Comparison of ENCODE assay signal across 8 cellular contexts in genomic region chr15:90221251-90221900, GRCh38. TPM values are rescaled to one million over a fixed set of nuclear protein-coding genes. Genes with fewer than 3 reads are reported as not detected.
DNase-seq lines count a peak whose midpoint lies in the region; ATAC-seq and TF ChIP-seq lines count a peak whose summit lies in the region.

No MANE protein-coding gene starts in this region.

- H3K36me3 ChIP-seq in GM06990 (ENCODE audit: control insufficient read depth, insufficient read depth, low read length) (peaks cover 20% of the 10 kb centered on the region), gastroesophageal sphincter (peaks cover 0 to 74% of the 10 kb centered on the region in 2 donors)

- POLR2A ChIA-PET in AG04450 (lab: Yijun Ruan, JAX) (interaction anchor here (0.5 to 1.2 kb wide), 4 partner anchors 12 to 120 kb away, joined by 3 to 6 read pairs (median 4); partner anchors contain the start of genes CIB1 and GDPGP1), activated B cell treated with CpG ODN at 0.5 μM for 24 hours (lab: Charles Lee) (interaction anchor here (1.2 to 2.7 kb wide), 5 partner anchors 12 to 59 kb away, joined by 3 to 11 read pairs (median 9); partner anchors contain the start of genes CIB1, GDPGP1, NGRN and SEMA4B)

- CTCF ChIA-PET in AG04450 (lab: Charles Lee) (interaction anchor here (0.6 to 2.7 kb wide), 38 partner anchors 9 to 397 kb away, joined by 3 to 36 read pairs (median 5); partner anchors contain the start of genes CIB1, GDPGP1, IDH2 and SEMA4B), activated B cell treated with CpG ODN at 0.5 μM for 24 hours (lab: Charles Lee) (interaction anchor here (0.6 to 9.9 kb wide), 15 partner anchors 11 to 134 kb away, joined by 3 to 130 read pairs (median 4); partner anchors contain the start of genes CIB1, GDPGP1, NGRN and SEMA4B)

- H3K27me3 Mint-ChIP-seq in activated B cell treated with CpG ODN at 0.5 μM for 24 hours (no peaks in the 10 kb centered on the region), osteocyte (ENCODE audit: unreplicated experiment) (no peaks in the 10 kb centered on the region)

- peak overlapping the region; percentile 56 for H3K27ac Mint-ChIP-seq in activated B cell treated with CpG ODN at 0.5 μM for 24 hours
- no peak overlapping the region for H3K27ac Mint-ChIP-seq in osteocyte (ENCODE audit: unreplicated experiment)

- TF ChIP-seq POLR2A in gastroesophageal sphincter (IDR thresholded peaks at IDR 0.05), result no peak

- H3K27me3 ChIP-seq in AG04450 (ENCODE audit: control insufficient read depth, insufficient read depth, low read length) (no peaks in the 10 kb centered on the region), GM06990 (replicated peaks; ENCODE audit: control insufficient read depth, insufficient read depth, low read length) (no peaks in the 10 kb centered on the region), gastroesophageal sphincter (no peaks in the 10 kb centered on the region)

- intact Hi-C loops in activated B cell treated with CpG ODN at 0.5 μM for 24 hours (cut with micrococcal nuclease), result no loop called here

- H3K4me1 ChIP-seq in gastroesophageal sphincter, result peaks cover 0 to 53% (median 4%) of the 10 kb centered on the region in 3 donors

- no peak overlapping the region for H3K4me3 Mint-ChIP-seq in activated B cell treated with CpG ODN at 0.5 μM for 24 hours
- no peak overlapping the region for H3K4me3 Mint-ChIP-seq in osteocyte (ENCODE audit: unreplicated experiment)

- H3K9me3 Mint-ChIP-seq in activated B cell treated with CpG ODN at 0.5 μM for 24 hours (no peaks in the 10 kb centered on the region), osteocyte (ENCODE audit: unreplicated experiment) (no peaks in the 10 kb centered on the region)

- H3K36me3 Mint-ChIP-seq in activated B cell treated with CpG ODN at 0.5 μM for 24 hours (ENCODE audit: low read depth) (peaks cover 78% of the 10 kb centered on the region), osteocyte (ENCODE audit: unreplicated experiment) (peaks cover 14% of the 10 kb centered on the region)

- no peak overlapping the region for H3K4me3 ChIP-seq in AG04450 (ENCODE audit: low read depth, low read length)
- H3K4me3 ChIP-seq in GM06990 (replicated peaks; ENCODE audit: low read depth, low read length), result no peak overlapping the region
- H3K4me3 ChIP-seq in gastroesophageal sphincter, result no peak overlapping the region

- TF ChIP-seq CTCF in AG04450 (IDR thresholded peaks at IDR 0.05; ENCODE audit: low read depth, low read length) (peak; percentile 90), GM06990 (IDR thresholded peaks at IDR 0.05; ENCODE audit: insufficient read depth, low read length, poor library complexity, severe bottlenecking) (peak; percentile 81), activated B cell treated with CpG ODN at 0.5 μM for 24 hours (IDR thresholded peaks at IDR 0.05) (no peak), gastroesophageal sphincter (IDR thresholded peaks at IDR 0.05) (peak in 3 of 4 experiments; percentile 81 to 93 (median 86)), osteocyte (IDR thresholded peaks at IDR 0.05) (peak; percentile 81)

- H3K4me1 Mint-ChIP-seq in activated B cell treated with CpG ODN at 0.5 μM for 24 hours (peaks cover 49% of the 10 kb centered on the region), osteocyte (ENCODE audit: unreplicated experiment) (peaks cover 10% of the 10 kb centered on the region)

- DNase-seq in AG04450 (ENCODE audit: low read depth, low spot score) (peak; percentile 53), GM06990 (ENCODE audit: extremely low read depth, insufficient read length) (no peak), NCI-H2171 (lab: John Stamatoyannopoulos, UW) (peak; percentile 36), activated B cell treated with CpG ODN at 0.5 μM for 24 hours (no peak), osteocyte (ENCODE audit: extremely low spot score, unreplicated experiment) (peak; percentile 90)
- no peak for DNase-seq in activated effector memory CD4-positive, alpha-beta T cell treated with Interleukin-2 at 50 U/mL for 16 hours

- TF ChIP-seq EP300 in gastroesophageal sphincter (IDR thresholded peaks at IDR 0.05), result no peak

- no peaks in the 10 kb centered on the region; the same call in 1 of the 2 replicates for H3K9me3 ChIP-seq in AG04450 (ENCODE audit: control insufficient read depth, insufficient read depth, low read length)
- no peaks in the 10 kb centered on the region for H3K9me3 ChIP-seq in gastroesophageal sphincter

- peak overlapping the region; percentile 39 for H3K27ac ChIP-seq in AG04450 (ENCODE audit: low read depth, low read length)
- H3K27ac ChIP-seq in gastroesophageal sphincter, result peak overlapping the region in 3 of 4 donors; percentile 69 to 77 (median 71)

- ATAC-seq in activated B cell treated with CpG ODN at 0.5 μM for 24 hours (ENCODE audit: low read depth) (peak; percentile 43), gastroesophageal sphincter (peak; percentile 82), HG03095 (IDR thresholded peaks at IDR 0.05; ENCODE audit: unreplicated experiment) (no peak)

- WGBS in gastroesophageal sphincter (ENCODE audit: low coverage in 1 of 2), 2 donors, result 59 to 60% methylated on average over 1 to 4 of the region's 14 CpGs

RNA-seq across cellular contexts. Expression of gene CIB1, which starts 12.4 kb away (rescaled TPM):
- polyA plus RNA-seq in AG04450 (2011; rRNA removed), result 40.4 and 55.3 TPM in 2 replicates
- polyA minus RNA-seq in AG04450 (2011; rRNA and poly(A)+ RNA removed), result 15.6 and 19.5 TPM in 2 replicates
- 96.6 and 105 TPM in 2 replicates for total RNA-seq in activated B cell treated with CpG ODN at 0.5 μM for 24 hours
- total RNA-seq in gastroesophageal sphincter, result 10 to 100 TPM; 22.8 to 35.6 (median 25.5) TPM
- total RNA-seq in osteocyte, result 33.8 and 35.9 TPM in 2 replicates

RNA-seq across cellular contexts. Expression of gene GDPGP1, which starts 12.6 kb away (rescaled TPM):
- polyA plus RNA-seq in AG04450 (2011; rRNA removed), result 2.7 and 2.8 TPM in 2 replicates
- polyA minus RNA-seq in AG04450 (2011; rRNA and poly(A)+ RNA removed), result 8.4 and 16.3 TPM in 2 replicates
- total RNA-seq in activated B cell treated with CpG ODN at 0.5 μM for 24 hours (6.1 and 6.2 TPM in 2 replicates), gastroesophageal sphincter (1 to 10 TPM; 2.0 to 8.9 (median 7.5) TPM), osteocyte (5.6 and 6.6 TPM in 2 replicates)

RNA-seq across cellular contexts. Expression of gene SEMA4B, which starts 20.2 kb away (rescaled TPM):
- polyA plus RNA-seq in AG04450 (2011; rRNA removed), result 13.5 and 17.9 TPM in 2 replicates
- 17.7 and 22.3 TPM in 2 replicates for polyA minus RNA-seq in AG04450 (2011; rRNA and poly(A)+ RNA removed)
- 68.1 and 85.1 TPM in 2 replicates for total RNA-seq in activated B cell treated with CpG ODN at 0.5 μM for 24 hours
- 10 to 100 TPM; 18.7 to 44.9 (median 41.9) TPM for total RNA-seq in gastroesophageal sphincter
- 23.3 and 26.0 TPM in 2 replicates for total RNA-seq in osteocyte

RNA-seq across cellular contexts. Expression of gene TTLL13, which starts 28.0 kb away (rescaled TPM):
- 0.04 and 0.07 TPM in 2 replicates for polyA plus RNA-seq in AG04450 (2011; rRNA removed)
- polyA minus RNA-seq in AG04450 (2011; rRNA and poly(A)+ RNA removed), result not detected in 2 replicates
- total RNA-seq in activated B cell treated with CpG ODN at 0.5 μM for 24 hours (0.49 and 2.2 TPM in 2 replicates), gastroesophageal sphincter (under 1 TPM in 1 of 4 donors, not detected in 3; 0.54 TPM), osteocyte (not detected in 2 replicates)

RNA-seq across cellular contexts. Expression of gene NGRN, which starts 44.1 kb away (rescaled TPM):
- polyA plus RNA-seq in AG04450 (2011; rRNA removed), result 77.6 and 81.8 TPM in 2 replicates
- 29.8 and 31.7 TPM in 2 replicates for polyA minus RNA-seq in AG04450 (2011; rRNA and poly(A)+ RNA removed)
- total RNA-seq in activated B cell treated with CpG ODN at 0.5 μM for 24 hours (32.8 and 34.1 TPM in 2 replicates), gastroesophageal sphincter (100 to 1,000 TPM; 127 to 182 (median 151) TPM), osteocyte (92.3 and 94.8 TPM in 2 replicates)

Comparison
In these comparisons a context has a peak if more than half of its experiments do, and no peak if none do; other contexts are left out.
1. DNase-seq: peak in AG04450 (single experiment), NCI-H2171 (single experiment) and osteocyte (single experiment); none in GM06990 (single experiment), activated B cell treated with CpG ODN at 0.5 μM for 24 hours (single experiment) and activated effector memory CD4-positive, alpha-beta T cell treated with Interleukin-2 at 50 U/mL for 16 hours (single experiment).